ENCODE assay signal across 21 cellular contexts in the genomic region with DNA sequence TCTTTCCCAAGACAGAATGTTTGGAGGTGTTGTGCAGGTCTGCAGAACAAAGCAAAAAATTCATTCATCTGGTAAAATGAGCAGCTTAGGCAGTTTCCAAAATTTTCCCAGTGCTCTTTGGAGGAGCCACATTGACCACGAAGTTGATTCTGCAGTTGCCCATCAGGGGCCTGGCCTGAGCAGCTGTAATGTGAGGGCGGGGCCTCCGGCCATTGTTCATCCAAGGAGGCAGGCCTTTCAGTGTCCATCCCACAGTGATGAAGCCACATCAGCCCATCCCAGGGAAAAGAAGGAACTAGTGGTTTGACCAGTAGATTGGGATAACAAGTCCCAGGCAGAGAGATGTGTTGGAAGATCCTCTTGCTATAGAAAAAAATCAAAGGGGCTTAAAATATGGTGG.
"Had no signal": no experiment of that assay in that cellular context is flagged by ENCODE, and none has a peak within 500 bp of the region (broad histone marks: within the 10 kb centered on the region; RNA-seq: fewer than 3 reads in every experiment).

No MANE protein-coding gene starts in this region.

- ATAC-seq: heart right ventricle; left lobe of liver; natural killer cell; stimulated activated effector memory CD8-positive, alpha-beta T cell treated with anti-CD3 and anti-CD28 coated beads, Interleukin-12 subunit alpha, Interleukin-12 subunit beta, amount 100 ng/mL, for 72 hours; upper lobe of right lung had no signal

- H3K4me1 ChIP-seq: upper lobe of right lung, vagina had no signal

- H3K4me3 ChIP-seq: heart right ventricle, right atrium auricular region, smooth muscle cell, tibial artery, upper lobe of right lung, vagina had no signal

- DNase-seq: effector CD4-positive, alpha-beta T cell; endodermal cell; erythroblast; foreskin melanocyte; heart right ventricle; hypothalamus; islet precursor cell; mammary epithelial cell; natural killer cell; posterior cingulate gyrus; stimulated activated CD4-positive, alpha-beta T cell treated with anti-CD3 and anti-CD28 coated beads, Interleukin-4, amount 100 ng/mL, for 1 hour; stimulated activated CD8-positive, alpha-beta memory T cell treated with anti-CD3 and anti-CD28 coated beads, Interleukin-4, amount 100 ng/mL, for 48 hours; tibial artery; upper lobe of right lung had no signal

- FAIRE-seq: colon, endothelial cell of umbilical vein had no signal

- H3K9me3 ChIP-seq: heart right ventricle, right atrium auricular region, tibial artery, upper lobe of right lung, vagina had no signal

- H3K4me2 ChIP-seq: smooth muscle cell had no signal

- H3K27ac ChIP-seq: heart right ventricle, right atrium auricular region, tibial artery, upper lobe of right lung, vagina had no signal

- H3K27me3 ChIP-seq: heart right ventricle, right atrium auricular region, tibial artery, upper lobe of right lung, vagina had no signal
